ENCODE assay signal across 8 cellular contexts in genomic region chr6:7087066-7087465, GRCh38. TPM values are rescaled to one million over a fixed set of nuclear protein-coding genes. Genes with fewer than 3 reads are reported as not detected.
DNase-seq lines count a peak whose midpoint lies in the region; ATAC-seq, FAIRE-seq and TF ChIP-seq lines count a peak whose summit lies in the region.

No MANE protein-coding gene starts in this region.

- H3K4me3 Mint-ChIP-seq in IgD-negative memory B cell (peak overlapping the region; percentile 43 to 93 (median 84)), mesothelial cell of epicardium (peak overlapping the region; percentile 3)

- TF ChIP-seq CTCF in GM12865 (IDR thresholded peaks at IDR 0.05; ENCODE audit: insufficient read depth, low read depth, low read length, missing control alignments) = peak; percentile 9
- TF ChIP-seq CTCF in body of pancreas (IDR thresholded peaks at IDR 0.05) = peak in 4 of 7 experiments; percentile 10 to 27 (median 18)
- no peak for TF ChIP-seq CTCF in mesothelial cell of epicardium (IDR thresholded peaks at IDR 0.05; ENCODE audit: unreplicated experiment)

- H3K4me1 ChIP-seq in body of pancreas = no peaks in the 10 kb centered on the region

- H3K9me3 ChIP-seq in body of pancreas = no peaks in the 10 kb centered on the region

- peak overlapping the region in 1 of 4 donors; percentile 33 for H3K27ac ChIP-seq in body of pancreas

- H3K36me3 Mint-ChIP-seq in IgD-negative memory B cell = no peaks in the 10 kb centered on the region
- H3K36me3 Mint-ChIP-seq in mesothelial cell of epicardium = no peaks in the 10 kb centered on the region

- no peaks in the 10 kb centered on the region for H3K36me3 ChIP-seq in body of pancreas (replicated peaks in 1 of 2; ENCODE audit: insufficient read depth in 1 of 2, low read depth in 2 of 2)

- no peaks in the 10 kb centered on the region for H3K27me3 Mint-ChIP-seq in IgD-negative memory B cell
- no peaks in the 10 kb centered on the region for H3K27me3 Mint-ChIP-seq in mesothelial cell of epicardium (ENCODE audit: low read depth)

- intact Hi-C loops in body of pancreas (cut with DNase I) = no loop called here

- WGBS in body of pancreas, 2 donors = 62 to 70% methylated on average over 3 of the region's 3 CpGs

- H3K4me3 ChIP-seq in GM12865 (ENCODE audit: low read depth, low read length) (peak overlapping the region; percentile 51), body of pancreas (no peak overlapping the region)

- H3K27ac Mint-ChIP-seq in IgD-negative memory B cell (peak overlapping the region; percentile 33 to 94 (median 93)), mesothelial cell of epicardium (peak overlapping the region; percentile 9)

- peaks cover 23 to 26% (median 24%) of the 10 kb centered on the region in 3 donors for H3K4me1 Mint-ChIP-seq in IgD-negative memory B cell
- peaks cover 12% of the 10 kb centered on the region for H3K4me1 Mint-ChIP-seq in mesothelial cell of epicardium

- no peak for FAIRE-seq in HTR-8/SVneo (lab: Jason Lieb, UNC)

- no peak for TF ChIP-seq POLR2A in body of pancreas (IDR thresholded peaks at IDR 0.05)

- DNase-seq in GM12865 (ENCODE audit: low read depth) = no peak
- no peak for DNase-seq in body of pancreas
- DNase-seq in mesothelial cell of epicardium (ENCODE audit: low spot score in 2 of 2, unreplicated experiment in 2 of 2) = no peak
- DNase-seq in HTR-8/SVneo (ENCODE audit: insufficient read length, low spot score) = no peak
- no peak for DNase-seq in DMS153 treated with DMSO at 0.1 percent for 48 hours (lab: John Stamatoyannopoulos, UW; ENCODE audit: unreplicated experiment)
- no peak for DNase-seq in activated CD4-positive, alpha-beta T cell treated with anti-CD3 and anti-CD28 coated beads for 48 hours

- H3K27me3 ChIP-seq in body of pancreas = no peaks in the 10 kb centered on the region

- no peak for ATAC-seq in body of pancreas
- no peak for ATAC-seq in HG03159 (IDR thresholded peaks at IDR 0.05; ENCODE audit: unreplicated experiment)

- H3K9me3 Mint-ChIP-seq in IgD-negative memory B cell (no peaks in the 10 kb centered on the region), mesothelial cell of epicardium (no peaks in the 10 kb centered on the region)

RNA-seq across cellular contexts. Expression of gene RREB1, which starts 20.7 kb away (rescaled TPM):
- polyA plus RNA-seq in IgD-negative memory B cell = 6.1 TPM
- total RNA-seq in body of pancreas (10 to 100 TPM; 33.5 to 44.8 TPM), mesothelial cell of epicardium (55.4 to 63.0 TPM (median 57.5 TPM) in 3 replicates)
